Comparison of ENCODE assay signal across 1 cellular context in genomic region chr11:17012712-17013547, GRCh38.
TF ChIP-seq lines count a peak whose summit lies in the region.

No MANE protein-coding gene starts in this region.

TF ChIP-seq in HepG2, 621 proteins besides CTCF, POLR2A, EP300 and RAD21 (continued from another document and continues in another):
- TF ChIP-seq MTA3 (CRISPR knock-in tag; IDR thresholded peaks at IDR 0.05) (no peak), ZBTB8A (CRISPR knock-in tag; IDR thresholded peaks at IDR 0.05; ENCODE audit: borderline replicate concordance, low read depth) (no peak), REXO4 (CRISPR knock-in tag; IDR thresholded peaks at IDR 0.05; ENCODE audit: borderline replicate concordance) (no peak), MBNL3 (CRISPR knock-in tag; conservative IDR thresholded peaks at IDR 0.05) (no peak), CC2D1A (CRISPR knock-in tag; IDR thresholded peaks at IDR 0.05) (no peak), ZNF318 (CRISPR knock-in tag; IDR thresholded peaks at IDR 0.05) (no peak), ZNF232 (CRISPR knock-in tag; IDR thresholded peaks at IDR 0.05; ENCODE audit: borderline replicate concordance) (peak; percentile 78; the same call in 1 of the 2 replicates), ZNF580 (CRISPR knock-in tag; IDR thresholded peaks at IDR 0.05; ENCODE audit: borderline replicate concordance, low read depth) (peak; percentile 32; the same call in 1 of the 2 replicates), ATF1 (CRISPR knock-in tag; IDR thresholded peaks at IDR 0.05) (no peak), TEAD3 (CRISPR knock-in tag; optimal IDR thresholded peaks at IDR 0.05; ENCODE audit: borderline replicate concordance) (peak; percentile 65), ZNF335 (CRISPR knock-in tag; IDR thresholded peaks at IDR 0.05) (0 out of 2 replicates have a peak, but pooled peaks have one; percentile 51), U2AF2 (IDR thresholded peaks at IDR 0.05; ENCODE audit: low read depth, low read length) (no peak), BRCA1 (CRISPR knock-in tag; IDR thresholded peaks at IDR 0.05) (no peak), ATF3 (CRISPR knock-in tag; IDR thresholded peaks at IDR 0.05) (peak; percentile 80), ZFP41 (CRISPR knock-in tag; IDR thresholded peaks at IDR 0.05; ENCODE audit: borderline replicate concordance) (0 out of 2 replicates have a peak, but pooled peaks have one; percentile 17), JUN (CRISPR knock-in tag; IDR thresholded peaks at IDR 0.05) (peak; percentile 84; the same call in 1 of the 2 replicates), GFI1 (CRISPR knock-in tag; IDR thresholded peaks at IDR 0.05; ENCODE audit: borderline replicate concordance) (peak; percentile 51; the same call in 1 of the 2 replicates), SRY (CRISPR knock-in tag; IDR thresholded peaks at IDR 0.05) (0 out of 2 replicates have a peak, but pooled peaks have one; percentile 25), ZBTB3 (CRISPR knock-in tag; IDR thresholded peaks at IDR 0.05; ENCODE audit: borderline replicate concordance, low read depth) (0 out of 2 replicates have a peak, but pooled peaks have one; percentile 37), ZNF501 (CRISPR knock-in tag; IDR thresholded peaks at IDR 0.05) (peak; percentile 37; the same call in 1 of the 2 replicates), EED (CRISPR knock-in tag; IDR thresholded peaks at IDR 0.05) (no peak; the same call in 1 of the 2 replicates), TSC22D2 (CRISPR knock-in tag; IDR thresholded peaks at IDR 0.05; ENCODE audit: borderline replicate concordance) (no peak), ZNF18 (CRISPR knock-in tag; IDR thresholded peaks at IDR 0.05; ENCODE audit: insufficient replicate concordance) (peak; percentile 67), E2F1 (CRISPR knock-in tag; IDR thresholded peaks at IDR 0.05) (no peak), SMYD3 (CRISPR knock-in tag; IDR thresholded peaks at IDR 0.05) (no peak), NCOA5 (CRISPR knock-in tag; IDR thresholded peaks at IDR 0.05) (no peak), EEA1 (CRISPR knock-in tag; IDR thresholded peaks at IDR 0.05; ENCODE audit: borderline replicate concordance) (no peak), IRF2 (CRISPR knock-in tag; IDR thresholded peaks at IDR 0.05) (peak; percentile 79; the same call in 1 of the 2 replicates), ZNF10 (CRISPR knock-in tag; IDR thresholded peaks at IDR 0.05; ENCODE audit: borderline replicate concordance, low read depth) (no peak), ZNF891 (CRISPR knock-in tag; IDR thresholded peaks at IDR 0.05) (no peak), RERE (CRISPR knock-in tag; IDR thresholded peaks at IDR 0.05; ENCODE audit: low read depth) (peak; percentile 70), ZMYM4 (CRISPR knock-in tag; IDR thresholded peaks at IDR 0.05) (peak; percentile 59), YEATS4 (CRISPR knock-in tag; IDR thresholded peaks at IDR 0.05; ENCODE audit: borderline replicate concordance) (no peak), CHCHD3 (CRISPR knock-in tag; IDR thresholded peaks at IDR 0.05) (no peak), ZNF841 (CRISPR knock-in tag; IDR thresholded peaks at IDR 0.05; ENCODE audit: borderline replicate concordance) (no peak), ZSCAN21 (CRISPR knock-in tag; IDR thresholded peaks at IDR 0.05; ENCODE audit: borderline replicate concordance) (peak; percentile 47; the same call in 1 of the 2 replicates), CCDC6 (CRISPR knock-in tag; IDR thresholded peaks at IDR 0.05) (peak; percentile 76), SRSF9 (IDR thresholded peaks at IDR 0.05; ENCODE audit: borderline replicate concordance, insufficient read depth, low read depth, low read length, poor library complexity, severe bottlenecking) (no peak), MYPOP (CRISPR knock-in tag; IDR thresholded peaks at IDR 0.05) (peak; percentile 67), DR1 (CRISPR knock-in tag; IDR thresholded peaks at IDR 0.05) (no peak), RBAK (CRISPR knock-in tag; IDR thresholded peaks at IDR 0.05) (peak; percentile 53; the same call in 1 of the 2 replicates), ZNF326 (CRISPR knock-in tag; IDR thresholded peaks at IDR 0.05; ENCODE audit: borderline replicate concordance) (no peak), ZNF652 (CRISPR knock-in tag; IDR thresholded peaks at IDR 0.05; ENCODE audit: borderline replicate concordance, low read depth) (peak; percentile 47; the same call in 1 of the 2 replicates), PHF8 (CRISPR knock-in tag; IDR thresholded peaks at IDR 0.05) (no peak; the same call in 1 of the 2 replicates), TCF12 (IDR thresholded peaks at IDR 0.05) (no peak), TCF12 (CRISPR knock-in tag; IDR thresholded peaks at IDR 0.05) (no peak), ETV5 (CRISPR knock-in tag; IDR thresholded peaks at IDR 0.05; ENCODE audit: borderline replicate concordance) (peak; percentile 65; the same call in 1 of the 2 replicates), ZNF274 (CRISPR knock-in tag; IDR thresholded peaks at IDR 0.05) (no peak; the same call in 1 of the 2 replicates), RBM22 (optimal IDR thresholded peaks at IDR 0.05; ENCODE audit: low read length) (no peak), TMF1 (CRISPR knock-in tag; IDR thresholded peaks at IDR 0.05; ENCODE audit: low read depth) (no peak)
